Comparison of ENCODE assay signal across 20 cellular contexts in genomic region chr4:23269583-23269982, GRCh38.
DNase-seq lines count a peak whose midpoint lies in the region; ATAC-seq and TF ChIP-seq lines count a peak whose summit lies in the region.
"Had no signal": no experiment of that assay in that cellular context is flagged by ENCODE, and none has a peak within 500 bp of the region (broad histone marks: within the 10 kb centered on the region; RNA-seq: fewer than 3 reads in every experiment).

No MANE protein-coding gene starts in this region.

- no peaks in the 10 kb centered on the region for H3K4me1 ChIP-seq in breast epithelium
- H3K4me1 ChIP-seq: BLaER1 had no signal

- no peak overlapping the region for H3K27ac ChIP-seq in breast epithelium
- H3K27ac ChIP-seq: BLaER1 had no signal

- intact Hi-C loops in MCF 10A (cut with micrococcal nuclease) (no loop called here), breast epithelium (cut with DNase I; ENCODE audit: low total_unique reads) (no loop called here)

- no peaks in the 10 kb centered on the region for H3K4me1 Mint-ChIP-seq in MCF 10A (ENCODE audit: insufficient read depth, unreplicated experiment)

- CTCF ChIA-PET in MCF 10A (lab: Yijun Ruan, JAX) = no interaction called here

- H3K36me3 ChIP-seq in breast epithelium = no peaks in the 10 kb centered on the region
- H3K36me3 ChIP-seq: BLaER1 had no signal

- ATAC-seq in GM19328 (IDR thresholded peaks at IDR 0.05; ENCODE audit: unreplicated experiment) = no peak
- ATAC-seq in GM18517 (IDR thresholded peaks at IDR 0.05; ENCODE audit: unreplicated experiment) = no peak
- ATAC-seq: CD8-positive, alpha-beta T cell; Right ventricle myocardium inferior had no signal

- no peaks in the 10 kb centered on the region for H3K27me3 ChIP-seq in breast epithelium
- H3K27me3 ChIP-seq: BLaER1 had no signal

- H3K4me3 ChIP-seq in breast epithelium = no peak overlapping the region
- no peak overlapping the region for H3K4me3 ChIP-seq in fibroblast of pulmonary artery (replicated peaks; ENCODE audit: low read depth, low read length)
- H3K4me3 ChIP-seq: BLaER1 had no signal

- H3K4me3 Mint-ChIP-seq in MCF 10A (ENCODE audit: unreplicated experiment) = no peak overlapping the region
- H3K4me3 Mint-ChIP-seq: CD8-positive, alpha-beta T cell; HFFc6 had no signal

- no peak for TF ChIP-seq POLR2A in breast epithelium (IDR thresholded peaks at IDR 0.05)

- H3K27me3 Mint-ChIP-seq in MCF 10A (ENCODE audit: insufficient read depth, unreplicated experiment) = no peaks in the 10 kb centered on the region

- no TSS peak for BruUV-seq in MCF 10A (replicated peaks; lab: Mats Ljungman, UMichigan)

- DNase-seq in MCF 10A (ENCODE audit: unreplicated experiment) (peak; percentile 34), breast epithelium (ENCODE audit: low spot score in 2 of 2) (no peak), NOMO-1 treated with DMSO at 0.1 percent for 48 hours (lab: John Stamatoyannopoulos, UW; ENCODE audit: unreplicated experiment) (peak; percentile 68), fibroblast of pulmonary artery (ENCODE audit: low read depth) (peak; percentile 60), NCI-H2029 treated with DMSO at 0.1 percent for 48 hours (lab: John Stamatoyannopoulos, UW) (no peak)
- DNase-seq: Calu3; CD8-positive, alpha-beta T cell; EL; HFFc6; KG1; NCI-H1694 treated with DMSO at 0.1 percent for 48 hours; NCI-H2107; NCI-H226; NCI-H524; NCI-H82; SK-N-SH had no signal

- TF ChIP-seq CTCF in MCF 10A (IDR thresholded peaks at IDR 0.05; ENCODE audit: unreplicated experiment) (no peak), breast epithelium (IDR thresholded peaks at IDR 0.05) (no peak), fibroblast of pulmonary artery (IDR thresholded peaks at IDR 0.05; ENCODE audit: low read length, missing control alignments) (no peak)

- H3K27ac Mint-ChIP-seq in MCF 10A (ENCODE audit: low read depth, unreplicated experiment) = no peak overlapping the region
- H3K27ac Mint-ChIP-seq: CD8-positive, alpha-beta T cell; HFFc6 had no signal

- no peaks in the 10 kb centered on the region for H3K9me3 ChIP-seq in breast epithelium
- H3K9me3 ChIP-seq: BLaER1, SK-N-SH had no signal

- H3K9me3 Mint-ChIP-seq in MCF 10A (ENCODE audit: unreplicated experiment) = no peaks in the 10 kb centered on the region
- H3K9me3 Mint-ChIP-seq: CD8-positive, alpha-beta T cell had no signal

- H3K36me3 Mint-ChIP-seq in MCF 10A (ENCODE audit: insufficient read depth, unreplicated experiment) = no peaks in the 10 kb centered on the region
- H3K36me3 Mint-ChIP-seq: CD8-positive, alpha-beta T cell had no signal

- POLR2A ChIA-PET in MCF 10A (lab: Yijun Ruan, JAX) = no interaction called here

Comparison
In these comparisons a context has a peak if more than half of its experiments do, and no peak if none do; other contexts are left out.
1. DNase-seq: peak in MCF 10A (single experiment), NOMO-1 treated with DMSO at 0.1 percent for 48 hours (single experiment) and fibroblast of pulmonary artery (single experiment); none in breast epithelium (0 of 2) and NCI-H2029 treated with DMSO at 0.1 percent for 48 hours (single experiment).